In the genomic region with DNA sequence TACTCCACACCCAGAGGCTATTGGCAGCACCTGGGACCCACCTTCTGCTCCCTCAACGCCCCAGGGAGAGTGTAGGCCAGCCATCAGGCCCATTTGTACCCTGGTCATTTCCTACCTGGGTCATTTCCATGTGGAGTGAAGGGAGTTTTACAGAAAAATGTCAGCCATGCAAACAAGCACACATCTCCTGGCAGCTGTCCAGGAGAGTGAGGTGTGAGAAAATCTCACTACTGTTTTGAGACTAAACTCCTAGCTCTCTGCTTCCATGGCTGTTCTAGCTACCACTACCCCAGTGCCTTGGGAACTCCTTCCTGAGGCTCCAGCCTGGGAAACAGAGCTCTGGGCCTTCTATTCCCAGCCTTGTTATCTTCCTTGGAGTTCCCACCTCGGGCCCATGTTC, we compare ENCODE assay signal across 10 cellular contexts. TPM values are rescaled to one million over a fixed set of nuclear protein-coding genes. Genes with fewer than 3 reads are reported as not detected.
DNase-seq lines count a peak whose midpoint lies in the region; FAIRE-seq and TF ChIP-seq lines count a peak whose summit lies in the region.
"Had no signal": no experiment of that assay in that cellular context is flagged by ENCODE, and none has a peak within 500 bp of the region (broad histone marks: within the 10 kb centered on the region; RNA-seq: fewer than 3 reads in every experiment).

No MANE protein-coding gene starts in this region.

- no peak for FAIRE-seq in H1 (lab: Jason Lieb, UNC)
- FAIRE-seq: endometrium had no signal

- no peak overlapping the region for H2BK20ac ChIP-seq in H1 (ENCODE audit: low read length)

- intact Hi-C loops in transverse colon (cut with DNase I; ENCODE audit: low total_unique reads): loop anchor here (10.0 kb wide), 1 partner anchor 497 kb away; no protein-coding TSS in a partner anchor

- H3K9me2 ChIP-seq in Karpas-422 (replicated peaks; ENCODE audit: insufficient read depth, low read length): no peaks in the 10 kb centered on the region

- H3K14ac ChIP-seq in H1 (ENCODE audit: insufficient read length): no peak overlapping the region

- peaks cover 2% of the 10 kb centered on the region; the same call in 1 of the 2 replicates for H3K23me2 ChIP-seq in H1 (ENCODE audit: low read depth, low read length)

- no peaks in the 10 kb centered on the region for H3K79me1 ChIP-seq in H1 (ENCODE audit: low read depth, low read length)

- no peaks in the 10 kb centered on the region for H4K20me1 ChIP-seq in H1 (replicated peaks in 1 of 2; ENCODE audit: control insufficient read depth in 1 of 2, insufficient read depth in 2 of 2, low read length in 2 of 2)
- no peaks in the 10 kb centered on the region for H4K20me1 ChIP-seq in Karpas-422 (ENCODE audit: insufficient read depth, low read depth, low read length)

- peak overlapping the region; percentile 84 for H3K27ac ChIP-seq in KOPT-K1 (ENCODE audit: low read depth, low read length, poor library complexity, severe bottlenecking)
- no peak overlapping the region for H3K27ac ChIP-seq in H1 (ENCODE audit: low read depth, low read length)
- H3K27ac ChIP-seq in transverse colon: no peak overlapping the region
- no peak overlapping the region for H3K27ac ChIP-seq in Karpas-422 (ENCODE audit: low read length)
- H3K27ac ChIP-seq: C4-2B had no signal

- POLR2A ChIA-PET in H1 (lab: Charles Lee; ENCODE audit: partially characterized antibody): interaction anchor here (0.9 to 1.2 kb wide), 2 partner anchors 15 to 16 kb away, joined by 3 to 4 read pairs; no protein-coding TSS in a partner anchor

- TF ChIP-seq CTCF in H1 (IDR thresholded peaks at IDR 0.05; ENCODE audit: control extremely low read depth in 1 of 3, insufficient read depth in 1 of 3, low read depth in 1 of 3, low read length in 3 of 3) (no peak), transverse colon (IDR thresholded peaks at IDR 0.05) (no peak)

- 0 out of 2 replicates have a peak overlapping the region, but pooled peaks have one; percentile 46 for H2BK15ac ChIP-seq in H1 (ENCODE audit: low read length)

- no peak overlapping the region for H4K8ac ChIP-seq in H1 (ENCODE audit: extremely low read depth, insufficient read depth, low read length)

- no peak overlapping the region for H2BK120ac ChIP-seq in H1 (replicated peaks; ENCODE audit: low read depth, low read length)

- no peak overlapping the region for H3K18ac ChIP-seq in H1 (ENCODE audit: extremely low read depth, low read length)

- in situ Hi-C loops in transverse colon (cut with MboI; ENCODE audit: low pct_ligation_motif_present in 1 of 4, low pct_unique_long_range_greater_than_20kb in 1 of 4, low sequenced_read_pairs in 3 of 4): loop anchor here in 2 of 4 donors (25.0 kb wide), 1 partner anchor 495 kb away; no protein-coding TSS in a partner anchor

- no peak overlapping the region for H3K4ac ChIP-seq in H1 (replicated peaks; ENCODE audit: insufficient read length, low read depth, low read length)

- no peak overlapping the region for H4K91ac ChIP-seq in H1 (replicated peaks; ENCODE audit: insufficient read length, low read length)

- H3K36me3 ChIP-seq in KOPT-K1 (ENCODE audit: insufficient read depth, low read length): no peaks in the 10 kb centered on the region
- no peaks in the 10 kb centered on the region for H3K36me3 ChIP-seq in H1 (ENCODE audit: control insufficient read depth in 2 of 4, insufficient read depth in 4 of 4, low read length in 3 of 4)
- H3K36me3 ChIP-seq in transverse colon: no peaks in the 10 kb centered on the region
- H3K36me3 ChIP-seq in Karpas-422 (ENCODE audit: insufficient read depth, low read length): no peaks in the 10 kb centered on the region

- no peak overlapping the region for H2BK12ac ChIP-seq in H1 (ENCODE audit: low read depth, low read length)

- H2AFZ ChIP-seq in H1 (ENCODE audit: low read length) (no peak overlapping the region), Karpas-422 (ENCODE audit: low read length) (no peak overlapping the region)

- 72% methylated on average over 2 of the region's 2 CpGs; no CpG with 5 or more reads in 1 of the 2 experiments for WGBS in H1 (ENCODE audit: extremely low coverage in 1 of 2, insufficient coverage in 1 of 2, insufficient read length in 1 of 2, insufficient replicate concordance in 2 of 2, low coverage in 1 of 2, low lambda C conversion rate in 2 of 2, missing lambda C conversion rate in 1 of 2), 2 experiments
- WGBS in transverse colon (ENCODE audit: low coverage in 1 of 2), 2 donors: 36 to 52% methylated on average over 2 of the region's 2 CpGs

- peak; percentile 66 for DNase-seq in activated T-cell treated with anti-CD3 and anti-CD28 coated beads for 48 hours (ENCODE audit: low read depth)
- DNase-seq in activated T-cell treated with anti-CD3 and anti-CD28 coated beads, Interleukin-2, amount 50 U/mL, for 1 hour: no peak
- DNase-seq in H1 (ENCODE audit: low read depth in 1 of 2, low spot score in 2 of 2): no peak
- DNase-seq in transverse colon: peak; percentile 13
- no peak for DNase-seq in Karpas-422
- no peak for DNase-seq in hippocampal formation (lab: John Stamatoyannopoulos, UW)
- DNase-seq in COLO829 (ENCODE audit: low spot score): no peak

- TF ChIP-seq EP300 in H1 (IDR thresholded peaks at IDR 0.05; ENCODE audit: borderline replicate concordance in 1 of 2, low read depth in 2 of 2, low read length in 2 of 2): no peak
- no peak for TF ChIP-seq EP300 in transverse colon (IDR thresholded peaks at IDR 0.05; ENCODE audit: low read depth)

- H3K9me3 ChIP-seq in KOPT-K1 (ENCODE audit: insufficient read depth, low read length, poor library complexity, severe bottlenecking) (no peaks in the 10 kb centered on the region), H1 (ENCODE audit: insufficient read depth in 2 of 2, low read depth in 1 of 2, low read length in 1 of 2) (no peaks in the 10 kb centered on the region), transverse colon (no peaks in the 10 kb centered on the region), Karpas-422 (ENCODE audit: low read length) (no peaks in the 10 kb centered on the region)

- no peak overlapping the region for H3K23ac ChIP-seq in H1 (ENCODE audit: insufficient read length)

- H3K79me2 ChIP-seq in H1 (ENCODE audit: control insufficient read depth in 1 of 2, insufficient read depth in 2 of 2, low read length in 2 of 2) (no peaks in the 10 kb centered on the region), Karpas-422 (ENCODE audit: low read length) (no peaks in the 10 kb centered on the region)

- H3K4me3 ChIP-seq in H1 (ENCODE audit: extremely low read depth in 1 of 4, insufficient read depth in 2 of 4, low read depth in 3 of 4, low read length in 4 of 4) (no peak overlapping the region), transverse colon (no peak overlapping the region), Karpas-422 (ENCODE audit: low read length) (no peak overlapping the region)

- H3K9ac ChIP-seq in H1 (replicated peaks in 1 of 4; ENCODE audit: extremely low read depth in 1 of 4, low read depth in 3 of 4, low read length in 3 of 4) (no peak overlapping the region), Karpas-422 (ENCODE audit: low read length) (no peak overlapping the region)

- no peak for TF ChIP-seq RAD21 in H1 (IDR thresholded peaks at IDR 0.05 in 1 of 2, conservative IDR thresholded peaks at IDR 0.05 in 1 of 2; ENCODE audit: low read depth in 2 of 2, low read length in 2 of 2)

- peaks cover 0 to 10% (median 5%) of the 10 kb centered on the region in 4 experiments; a peak in 6 of 7 replicates for H3K4me1 ChIP-seq in H1 (replicated peaks in 1 of 4; ENCODE audit: control insufficient read depth in 3 of 4, insufficient read depth in 4 of 4, low read length in 3 of 4)
- peaks cover 0 to 17% (median 9%) of the 10 kb centered on the region in 4 donors for H3K4me1 ChIP-seq in transverse colon
- H3K4me1 ChIP-seq in Karpas-422 (ENCODE audit: low read length): no peaks in the 10 kb centered on the region

- no peak for TF ChIP-seq POLR2A in H1 (IDR thresholded peaks at IDR 0.05; ENCODE audit: control extremely low read depth in 1 of 2, low read depth in 2 of 2, low read length in 2 of 2)
- no peak for TF ChIP-seq POLR2A in transverse colon (IDR thresholded peaks at IDR 0.05)

- CTCF ChIA-PET in H1 (lab: Charles Lee; ENCODE audit: partially characterized antibody): interaction anchor here (0.8 to 11.7 kb wide), 7 partner anchors 9 to 122 kb away, joined by 3 to 173 read pairs (median 9); no protein-coding TSS in a partner anchor

- no peak overlapping the region for H2BK5ac ChIP-seq in H1 (ENCODE audit: low read depth, low read length)

- H3K56ac ChIP-seq in H1 (replicated peaks; ENCODE audit: insufficient read length, low read depth, low read length): no peak overlapping the region

- H2AK5ac ChIP-seq in H1 (ENCODE audit: low read depth, low read length): no peak overlapping the region

- no peak overlapping the region for H4K5ac ChIP-seq in H1 (ENCODE audit: insufficient read length, low read depth, low read length)

- H3K4me2 ChIP-seq in H1 (ENCODE audit: insufficient read depth in 1 of 2, low read depth in 2 of 2, low read length in 2 of 2) (no peak overlapping the region), Karpas-422 (ENCODE audit: low read depth, low read length, poor library complexity, severe bottlenecking) (no peak overlapping the region)

- H3K27me3 ChIP-seq in H1 (replicated peaks in 1 of 4; ENCODE audit: control insufficient read depth in 3 of 4, extremely low read depth in 1 of 4, insufficient read depth in 3 of 4, low read length in 3 of 4): no peaks in the 10 kb centered on the region; a peak in 1 of 7 replicates
- no peaks in the 10 kb centered on the region for H3K27me3 ChIP-seq in transverse colon
- H3K27me3 ChIP-seq in Karpas-422 (ENCODE audit: low read length): no peaks in the 10 kb centered on the region

RNA-seq across cellular contexts. Expression of a gene that starts 2.8 kb away (rescaled TPM):
- total RNA-seq in H1 (2021; fragmentation: NEBNext Ultra II Directional; extraction: Animal tissue kit (Norgen Biotek cat#: 25700)): 0.29 and 0.61 TPM in 2 replicates
- polyA plus RNA-seq in H1 (2011; rRNA removed): 0.79 and 1.0 TPM in 2 replicates
- polyA plus RNA-seq in H1 (2011; cell fraction: cytosol; rRNA removed): 0.88 TPM
- 1.5 TPM for polyA plus RNA-seq in H1 (2011; cell fraction: nucleus; rRNA removed)
- polyA plus RNA-seq in H1 (2012, experiment 1 of 2): 0.26 to 0.66 TPM (median 0.36 TPM) in 4 replicates
- 0.52 TPM for polyA plus RNA-seq in H1 (2012, experiment 2 of 2)
- polyA plus RNA-seq in H1 (2013, experiment 1 of 2): 0.32 TPM
- polyA plus RNA-seq in H1 (2013, experiment 2 of 2): 0.40 TPM
- 0.54 and 0.98 TPM in 2 replicates for polyA minus RNA-seq in H1 (2011; rRNA and poly(A)+ RNA removed)
- 0.73 TPM for polyA minus RNA-seq in H1 (2011; cell fraction: cytosol; rRNA and poly(A)+ RNA removed)
- 1.3 TPM for polyA minus RNA-seq in H1 (2011; cell fraction: nucleus; rRNA and poly(A)+ RNA removed)
- under 1 TPM in 2 of 4 donors, not detected in 2; 0.27 to 0.79 TPM for total RNA-seq in transverse colon
- total RNA-seq in Karpas-422 (2014; rRNA removed; shearing (Covaris generic); ENCODE audit: low replicate concordance): 0.69 and 1.1 TPM in 2 replicates

RNA-seq across cellular contexts. Expression of a gene that starts 54.2 kb away (rescaled TPM):
- total RNA-seq in H1 (2021; fragmentation: NEBNext Ultra II Directional; extraction: Animal tissue kit (Norgen Biotek cat#: 25700)): 0.11 and 0.31 TPM in 2 replicates
- 0.05 and 0.16 TPM in 2 replicates for polyA plus RNA-seq in H1 (2011; rRNA removed)
- polyA plus RNA-seq in H1 (2011; cell fraction: cytosol; rRNA removed): 0.06 TPM
- 0.66 TPM for polyA plus RNA-seq in H1 (2011; cell fraction: nucleus; rRNA removed)
- 0.05 TPM in 1 of 4 replicates, not detected in the others for polyA plus RNA-seq in H1 (2012, experiment 1 of 2)
- polyA plus RNA-seq in H1 (2012, experiment 2 of 2): 0.09 TPM
- polyA plus RNA-seq in H1 (2013, experiment 1 of 2): 0.14 TPM
- polyA plus RNA-seq in H1 (2013, experiment 2 of 2): 0.15 TPM
- 0.09 TPM in 1 of 2 replicates, not detected in the other for polyA minus RNA-seq in H1 (2011; rRNA and poly(A)+ RNA removed)
- polyA minus RNA-seq in H1 (2011; cell fraction: cytosol; rRNA and poly(A)+ RNA removed): not detected
- polyA minus RNA-seq in H1 (2011; cell fraction: nucleus; rRNA and poly(A)+ RNA removed): 0.40 TPM
- total RNA-seq in transverse colon: 10 to 100 TPM in 3 of 4 donors, 1 to 10 TPM in 1; 2.8 to 25.4 (median 18.4) TPM
- total RNA-seq in Karpas-422 (2014; rRNA removed; shearing (Covaris generic); ENCODE audit: low replicate concordance): 25.5 and 49.8 TPM in 2 replicates

RNA-seq across cellular contexts. Expression of a gene that starts 55.5 kb away (rescaled TPM):
- total RNA-seq in H1 (2021; fragmentation: NEBNext Ultra II Directional; extraction: Animal tissue kit (Norgen Biotek cat#: 25700)): 44.6 and 50.0 TPM in 2 replicates
- 117 and 151 TPM in 2 replicates for polyA plus RNA-seq in H1 (2011; rRNA removed)
- 117 TPM for polyA plus RNA-seq in H1 (2011; cell fraction: cytosol; rRNA removed)
- polyA plus RNA-seq in H1 (2011; cell fraction: nucleus; rRNA removed): 137 TPM
- polyA plus RNA-seq in H1 (2012, experiment 1 of 2): 45.7 to 68.5 TPM (median 67.3 TPM) in 4 replicates
- 67.1 TPM for polyA plus RNA-seq in H1 (2012, experiment 2 of 2)
- polyA plus RNA-seq in H1 (2013, experiment 1 of 2): 51.8 TPM
- polyA plus RNA-seq in H1 (2013, experiment 2 of 2): 57.8 TPM
- polyA minus RNA-seq in H1 (2011; rRNA and poly(A)+ RNA removed): 64.2 and 70.4 TPM in 2 replicates
- 17.0 TPM for polyA minus RNA-seq in H1 (2011; cell fraction: cytosol; rRNA and poly(A)+ RNA removed)
- 34.0 TPM for polyA minus RNA-seq in H1 (2011; cell fraction: nucleus; rRNA and poly(A)+ RNA removed)
- 10 to 100 TPM; 29.2 to 62.5 (median 46.0) TPM for total RNA-seq in transverse colon
- not detected in 2 replicates for total RNA-seq in Karpas-422 (2014; rRNA removed; shearing (Covaris generic); ENCODE audit: low replicate concordance)

Comparison
In these comparisons a context has a peak if more than half of its experiments do, and no peak if none do; other contexts are left out.
1. DNase-seq: peak in activated T-cell treated with anti-CD3 and anti-CD28 coated beads for 48 hours (single experiment) and transverse colon (single experiment); none in activated T-cell treated with anti-CD3 and anti-CD28 coated beads, Interleukin-2, amount 50 U/mL, for 1 hour (single experiment), H1 (0 of 2), Karpas-422 (single experiment), hippocampal formation (0 of 2) and COLO829 (single experiment).
2. RNA of a gene that starts 55.5 kb away (total RNA-seq): 29.2 to 62.5 TPM in transverse colon and 44.6 to 50.0 TPM in H1; not detected in Karpas-422; every median in the first group is over 10 times any median in the second.